In the genomic region with DNA sequence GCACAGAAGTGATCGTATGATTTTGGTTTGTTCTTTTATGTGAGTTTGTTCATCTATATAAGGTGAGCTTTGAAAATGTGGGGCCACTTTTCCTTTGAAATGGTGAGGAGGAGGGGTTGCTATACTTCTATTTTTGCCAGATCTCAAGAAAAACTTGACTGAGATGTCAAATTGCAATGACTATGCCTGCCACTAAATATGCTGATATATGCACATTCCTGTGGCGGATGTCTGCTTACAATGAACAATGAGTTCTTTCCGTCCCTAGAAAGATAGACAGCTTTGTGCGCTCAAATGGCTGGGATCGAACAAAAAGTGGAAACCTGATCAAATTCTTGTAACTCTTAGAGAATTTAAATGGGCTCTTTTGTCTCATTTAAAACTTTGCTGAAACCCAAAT, we compare ENCODE assay signal across 31 cellular contexts. TPM values are rescaled to one million over a fixed set of nuclear protein-coding genes. Genes with fewer than 3 reads are reported as not detected.
"Had no signal": no experiment of that assay in that cellular context is flagged by ENCODE, and none has a peak within 500 bp of the region (broad histone marks: within the 10 kb centered on the region; RNA-seq: fewer than 3 reads in every experiment).

No MANE protein-coding gene starts in this region.

- FAIRE-seq: kidney had no signal

- H3K9me3 ChIP-seq: left lung, neutrophil, psoas muscle, right atrium auricular region, stomach, testis, thyroid gland, transverse colon, upper lobe of left lung, vagina had no signal

- DNase-seq: hypothalamus; immature natural killer cell; kidney; left colon; left lung; mesendoderm; naive thymus-derived CD4-positive, alpha-beta T cell; occipital lobe; psoas muscle; stimulated activated CD4-positive, alpha-beta T cell treated with anti-CD3 and anti-CD28 coated beads, Interleukin-12 subunit alpha, Interleukin-12 subunit beta, amount 100 ng/mL, for 4 hours; stimulated activated CD4-positive, alpha-beta T cell treated with anti-CD3 and anti-CD28 coated beads, Interleukin-15, amount 100 ng/mL, for 24 hours; stimulated activated CD4-positive, alpha-beta T cell treated with anti-CD3 and anti-CD28 coated beads, Interleukin-2, amount 100 ng/mL, for 24 hours; stimulated activated CD4-positive, alpha-beta T cell treated with anti-CD3 and anti-CD28 coated beads, Interleukin-4, amount 100 ng/mL, for 1 hour; stimulated activated naive B cell treated with anti-CD40 and anti-IgM and Interleukin-4, amounts not matched to agents 10 μg/mL and 1 μg/mL and 100 μg/mL, for 72 hours; stimulated activated naive CD8-positive, alpha-beta T cell treated with anti-CD3 and anti-CD28 coated beads, Interleukin-15, Interleukin-2, amounts not matched to agents 100 U/mL and 50 U/mL, for 24 hours; stomach; testis; thyroid gland; transverse colon; upper lobe of left lung had no signal

- H3K27me3 ChIP-seq: left lung, neural progenitor cell, neutrophil, right atrium auricular region, stomach, testis, thyroid gland, transverse colon, upper lobe of left lung, vagina had no signal

- H3K4me3 ChIP-seq: left lung, lung, neural progenitor cell, psoas muscle, right atrium auricular region, skin epidermis, stomach, testis, thyroid gland, transverse colon, upper lobe of left lung, vagina had no signal

- H2AFZ ChIP-seq: neural progenitor cell, parathyroid adenoma had no signal

- H3K27ac ChIP-seq: left lung, neural progenitor cell, neutrophil, parathyroid adenoma, psoas muscle, right atrium auricular region, skin epidermis, stomach, testis, thyroid gland, transverse colon, upper lobe of left lung, vagina had no signal

- H3K9ac ChIP-seq: neural progenitor cell, parathyroid adenoma had no signal

- ATAC-seq: left colon; left lung; naive thymus-derived CD4-positive, alpha-beta T cell; psoas muscle; sciatic nerve; stimulated activated naive B cell treated with anti-CD40 and anti-IgM and Interleukin-4, amounts not matched to agents 10 μg/mL and 1 μg/mL and 100 μg/mL, for 72 hours; stimulated activated naive CD8-positive, alpha-beta T cell treated with anti-CD3 and anti-CD28 coated beads, Interleukin-15, Interleukin-2, amounts not matched to agents 100 U/mL and 50 U/mL, for 24 hours had no signal

- H3K36me3 ChIP-seq: left lung, neural progenitor cell, neutrophil, right atrium auricular region, stomach, thyroid gland, transverse colon, upper lobe of left lung, vagina had no signal

- H3K4me1 ChIP-seq: left lung, parathyroid adenoma, psoas muscle, right atrium auricular region, stomach, testis, thyroid gland, transverse colon, upper lobe of left lung, vagina had no signal

- H3K4me2 ChIP-seq: neural progenitor cell had no signal

RNA-seq across cellular contexts. Expression of a gene that starts 28.7 kb away (rescaled TPM):
- total RNA-seq: kidney, left lung, mesothelial cell of epicardium, osteocyte, renal cortical epithelial cell, right atrium auricular region, sciatic nerve had no signal
- polyA plus RNA-seq: immature natural killer cell had no signal
